In genomic region chr5:157858527-157859226, GRCh38 we compare ENCODE assay signal across 1 cellular context.
TF ChIP-seq lines count a peak whose summit lies in the region.

Gene CLINT1 (minus strand): TSS chr5:157859145. CDS start chr5:157858970, 175 bp downstream.

TF ChIP-seq in IMR-90, 13 proteins besides CTCF, POLR2A, EP300 and RAD21 (continued from another document):
- no peak for TF ChIP-seq USF2 (IDR thresholded peaks at IDR 0.05; ENCODE audit: low read depth, low read length)
- TF ChIP-seq BHLHE40 (IDR thresholded peaks at IDR 0.05; ENCODE audit: low read depth, low read length) = peak; percentile 36; the same call in 1 of the 2 replicates
- TF ChIP-seq RCOR1 (IDR thresholded peaks at IDR 0.05; ENCODE audit: insufficient replicate concordance, low read length) = no peak
- 0 out of 2 replicates have a peak, but pooled peaks have one; percentile 38 for TF ChIP-seq CHD1 (IDR thresholded peaks at IDR 0.05; ENCODE audit: low read depth, low read length)
- TF ChIP-seq RFX5 (IDR thresholded peaks at IDR 0.05; ENCODE audit: low read depth, low read length) = no peak
- peak; percentile 88; the same call in 1 of the 2 replicates for TF ChIP-seq MXI1 (IDR thresholded peaks at IDR 0.05; ENCODE audit: borderline replicate concordance, low read depth, low read length)
- TF ChIP-seq FOS (IDR thresholded peaks at IDR 0.05; ENCODE audit: low read depth, low read length) = no peak
- no peak for TF ChIP-seq SMC3 (IDR thresholded peaks at IDR 0.05; ENCODE audit: low read depth, low read length)
